In genomic region chr1:34896612-34897011, GRCh38 we compare ENCODE assay signal across 1 cellular context.
TF ChIP-seq lines count a peak whose summit lies in the region.

No MANE protein-coding gene starts in this region.

TF ChIP-seq in GM12878, 131 proteins besides CTCF, POLR2A, EP300 and RAD21:
- TF ChIP-seq WRNIP1 (IDR thresholded peaks at IDR 0.05; ENCODE audit: borderline replicate concordance, low read depth, low read length) (no peak), SMC3 (IDR thresholded peaks at IDR 0.05; ENCODE audit: borderline replicate concordance, low read length) (peak; percentile 21; the same call in 1 of the 2 replicates)
